20 cellular contexts compared by ENCODE assay signal in the genomic region with DNA sequence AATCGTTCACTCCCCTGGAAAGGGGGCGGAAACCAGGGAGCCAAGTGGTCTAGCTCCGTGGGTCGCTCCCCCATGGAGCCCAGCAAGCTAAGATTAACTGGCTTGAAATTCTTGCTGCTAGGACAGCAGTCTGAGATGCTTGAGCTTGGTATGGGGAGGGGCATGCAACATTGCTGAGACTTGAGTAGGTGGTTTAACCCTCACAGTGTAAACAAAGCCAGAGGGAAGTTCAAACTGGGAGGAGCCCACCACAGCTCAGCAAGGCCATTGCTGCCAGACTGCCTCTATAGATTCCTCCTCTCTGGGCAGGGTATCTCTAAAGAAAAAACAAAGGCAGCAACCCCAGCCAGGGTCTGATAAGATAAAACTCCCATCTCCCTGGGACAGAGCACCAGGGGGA. TPM values are rescaled to one million over a fixed set of nuclear protein-coding genes. Genes with fewer than 3 reads are reported as not detected.
"Had no signal": no experiment of that assay in that cellular context is flagged by ENCODE, and none has a peak within 500 bp of the region (broad histone marks: within the 10 kb centered on the region; RNA-seq: fewer than 3 reads in every experiment).

No MANE protein-coding gene starts in this region.

- H3K4me3 Mint-ChIP-seq: activated B cell treated with CpG ODN at 0.5 μM for 24 hours; activated T-cell treated with anti-CD3 and anti-CD28 coated beads, Interleukin-2, amount 50 U/mL, for 72 hours; central memory CD8-positive, alpha-beta T cell; effector memory CD8-positive, alpha-beta T cell; nephron had no signal

- DNase-seq: activated B cell treated with CpG ODN at 0.5 μM for 24 hours; activated CD4-positive, alpha-beta T cell treated with anti-CD3 and anti-CD28 coated beads, Interleukin-2, amount 50 U/mL, for 1 hour; activated naive CD4-positive, alpha-beta T cell; activated T-cell treated with anti-CD3 and anti-CD28 coated beads for 4 hours; activated T-cell treated with anti-CD3 and anti-CD28 coated beads, Interleukin-2, amount 50 U/mL, for 72 hours; effector memory CD8-positive, alpha-beta T cell; foreskin keratinocyte; heart left ventricle; hypothalamus; left ventricle myocardium inferior; spleen; stimulated activated CD4-positive, alpha-beta T cell treated with anti-CD3 and anti-CD28 coated beads, Interleukin-2, amount 100 ng/mL, for 48 hours; stimulated activated naive CD4-positive, alpha-beta T cell treated with Interleukin-2 at 50 U/mL for 16 hours; testis; transverse colon had no signal

- H3K27me3 Mint-ChIP-seq: activated B cell treated with CpG ODN at 0.5 μM for 24 hours; central memory CD8-positive, alpha-beta T cell; effector memory CD8-positive, alpha-beta T cell; progenitor cell of endocrine pancreas had no signal

- ATAC-seq: activated naive CD4-positive, alpha-beta T cell treated with anti-CD3 and anti-CD28 coated beads, Interleukin-2, amount 50 U/mL, for 72 hours; activated T-cell treated with anti-CD3 and anti-CD28 coated beads, Interleukin-2, amount 50 U/mL, for 72 hours; effector memory CD8-positive, alpha-beta T cell; foreskin keratinocyte; heart left ventricle had no signal

- H3K27ac Mint-ChIP-seq: activated B cell treated with CpG ODN at 0.5 μM for 24 hours; activated naive CD4-positive, alpha-beta T cell treated with anti-CD3 and anti-CD28 coated beads, Interleukin-2, amount 50 U/mL, for 72 hours; activated T-cell treated with anti-CD3 and anti-CD28 coated beads, Interleukin-2, amount 50 U/mL, for 72 hours; effector memory CD8-positive, alpha-beta T cell; nephron; progenitor cell of endocrine pancreas had no signal

- H3K4me1 Mint-ChIP-seq: activated B cell treated with CpG ODN at 0.5 μM for 24 hours; central memory CD8-positive, alpha-beta T cell; nephron had no signal

RNA-seq across cellular contexts. Expression of a gene that starts 43.2 kb away (rescaled TPM):
- total RNA-seq: activated B cell treated with CpG ODN at 0.5 μM for 24 hours; activated naive CD4-positive, alpha-beta T cell treated with anti-CD3 and anti-CD28 coated beads, Interleukin-2, amount 50 U/mL, for 72 hours; activated T-cell treated with anti-CD3 and anti-CD28 coated beads, Interleukin-2, amount 50 U/mL, for 72 hours; T-helper 1 cell treated with Interleukin-12 subunit alpha and Interleukin-12 subunit beta and Interleukin-4 antibody, amounts not matched to agents 30 ng/mL and 1 ng/mL, for 36 hours had no signal
